ENCODE assay signal across 8 cellular contexts in the genomic region with DNA sequence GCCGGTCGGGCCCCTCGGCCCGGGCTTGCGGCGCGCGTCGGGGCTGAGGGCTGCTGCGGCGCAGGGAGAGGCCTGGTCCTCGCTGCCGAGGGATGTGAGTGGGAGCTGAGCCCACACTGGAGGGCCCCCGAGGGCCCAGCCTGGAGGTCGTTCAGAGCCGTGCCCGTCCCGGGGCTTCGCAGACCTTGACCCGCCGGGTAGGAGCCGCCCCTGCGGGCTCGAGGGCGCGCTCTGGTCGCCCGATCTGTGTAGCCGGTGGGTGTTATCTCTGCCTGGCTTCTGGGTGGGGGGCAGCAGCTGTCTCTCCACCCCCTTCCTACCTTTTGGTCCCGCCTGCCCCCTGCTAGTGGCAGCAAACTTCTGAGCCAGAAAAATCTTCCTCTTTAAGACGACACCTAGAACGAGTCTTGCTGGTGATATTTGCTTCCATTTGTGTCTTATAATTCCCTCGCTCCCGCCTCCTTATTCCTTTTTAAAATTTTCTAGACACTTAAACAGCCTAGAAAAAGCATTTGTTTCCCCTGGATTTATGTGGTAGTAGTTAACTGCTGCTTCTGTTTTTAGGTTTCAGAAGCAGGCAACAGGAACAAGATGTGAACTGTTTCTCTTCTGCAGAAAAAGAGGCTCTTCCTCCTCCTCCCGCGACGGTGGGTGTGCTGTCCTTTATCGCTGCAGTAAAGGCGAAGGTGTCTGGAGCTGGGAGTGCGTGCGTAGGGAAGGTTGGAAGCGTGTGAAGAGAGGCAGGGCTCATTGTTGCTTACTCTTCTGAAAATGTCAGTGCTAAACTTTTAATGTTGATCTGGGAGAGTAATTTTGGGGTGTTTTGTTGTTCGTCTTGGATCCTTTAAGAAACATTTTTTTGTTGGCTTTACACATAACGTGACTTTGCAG. TPM values are rescaled to one million over a fixed set of nuclear protein-coding genes. Genes with fewer than 3 reads are reported as not detected.
A peak's percentile ranks its signal among the peaks of the same experiment; 100 is the strongest.
DNase-seq lines count a peak whose midpoint lies in the region; ATAC-seq, FAIRE-seq and TF ChIP-seq lines count a peak whose summit lies in the region.

No MANE protein-coding gene starts in this region.

- peak; percentile 31 to 51; a peak in 3 of 6 replicates for ATAC-seq in A549
- peak; percentile 9 for ATAC-seq in GM18499 (IDR thresholded peaks at IDR 0.05; ENCODE audit: insufficient read depth, unreplicated experiment)
- ATAC-seq in K562: peak; percentile 47
- ATAC-seq in GM21390 (IDR thresholded peaks at IDR 0.05; ENCODE audit: unreplicated experiment): no peak

- peaks cover 68% of the 10 kb centered on the region for H3K79me2 ChIP-seq in K562 (ENCODE audit: control insufficient read depth, insufficient read depth, low read length)

- H3K27me3 ChIP-seq in K562 (ENCODE audit: control insufficient read depth in 2 of 2, insufficient read depth in 2 of 2, low read length in 2 of 2): no peaks in the 10 kb centered on the region

- H3K4me2 ChIP-seq in A549 (peak overlapping the region; percentile 88), K562 (ENCODE audit: insufficient read depth, low read length) (peak overlapping the region; percentile 92)

- peak overlapping the region; percentile 94 to 97 for H3K27ac ChIP-seq in A549
- H3K27ac ChIP-seq in SK-N-MC: peak overlapping the region; percentile 72
- H3K27ac ChIP-seq in K562 (ENCODE audit: extremely low read depth, low read depth, low read length): peak overlapping the region; percentile 90

- WGBS in A549 (ENCODE audit: missing lambda C conversion rate): 3% methylated on average over 20 of the region's 44 CpGs
- 0% methylated on average over 21 of the region's 44 CpGs for WGBS in K562 (ENCODE audit: insufficient coverage, low coverage, missing lambda C conversion rate)

- H3K36me3 ChIP-seq in SK-N-MC (ENCODE audit: insufficient read depth, low read length): peaks cover 16% of the 10 kb centered on the region
- H3K36me3 ChIP-seq in K562 (ENCODE audit: control insufficient read depth, insufficient read depth, low read length): peaks cover 34% of the 10 kb centered on the region

- DNase-seq in A549 (ENCODE audit: low read depth in 1 of 2, low spot score in 1 of 2) (peak in 1 of 2 experiments; percentile 48), HK-2 (ENCODE audit: unreplicated experiment) (peak; percentile 28), SK-N-MC (ENCODE audit: low read depth, low spot score) (no peak), K562 (ENCODE audit: extremely low read depth in 1 of 4, low spot score in 3 of 4) (peak; percentile 41 to 77 (median 42)), retina (peak; percentile 68)

- FAIRE-seq in A549 (lab: Jason Lieb, UNC) (peak; percentile 72), K562 (lab: Jason Lieb, UNC) (peak; percentile 87)

- no peak for TF ChIP-seq POLR2A in A549 (IDR thresholded peaks at IDR 0.05; ENCODE audit: low read length)
- no peak for TF ChIP-seq POLR2A in K562 (conservative IDR thresholded peaks at IDR 0.05)

- CTCF ChIA-PET in A549 (lab: Yijun Ruan, JAX) (interaction anchor here (1.0 to 7.0 kb wide), 15 partner anchors 9 to 603 kb away, joined by 3 to 135 read pairs (median 5); a partner anchor contains a TSS), K562 (lab: Yijun Ruan, JAX; ENCODE audit: low intra/inter-chr PET ratio) (interaction anchor here (0.6 kb wide), 1 partner anchor 62 kb away, joined by 3 read pairs; no protein-coding TSS in a partner anchor)

- no peaks in the 10 kb centered on the region for H3K9me1 ChIP-seq in K562 (ENCODE audit: control insufficient read depth, insufficient read depth, low read length)

- in situ Hi-C loops in K562 (cut with MboI): loop anchor here (10.0 kb wide), 1 partner anchor 231 kb away; no protein-coding TSS in a partner anchor

- no TSS peak for BruUV-seq in K562 (replicated peaks; lab: Mats Ljungman, UMichigan)

- intact Hi-C loops in K562 (cut with micrococcal nuclease): loop anchor here (2.0 to 5.0 kb wide), 4 partner anchors 59 to 323 kb away; a partner anchor contains a TSS

- TF ChIP-seq RAD21 in A549 (conservative IDR thresholded peaks at IDR 0.05 in 1 of 2, IDR thresholded peaks at IDR 0.05 in 1 of 2) (no peak), K562 (CRISPR knock-in tag; conservative IDR thresholded peaks at IDR 0.05 in 1 of 2, IDR thresholded peaks at IDR 0.05 in 1 of 2) (no peak)

- TF ChIP-seq CTCF in A549 (IDR thresholded peaks at IDR 0.05): peak; percentile 10; the same call in 1 of the 3 replicates
- TF ChIP-seq CTCF in K562 (IDR thresholded peaks at IDR 0.05 in 2 of 3, conservative IDR thresholded peaks at IDR 0.05 in 1 of 3; ENCODE audit: insufficient read depth in 2 of 3, low read depth in 1 of 3, low read length in 3 of 3): no peak

- peak overlapping the region; percentile 93 for H3K9ac ChIP-seq in SK-N-MC (ENCODE audit: insufficient read length)
- H3K9ac ChIP-seq in K562 (ENCODE audit: insufficient read depth in 1 of 2, low read depth in 2 of 2, low read length in 2 of 2): peak overlapping the region; percentile 85 to 97

- H3K4me1 ChIP-seq in A549 (peaks cover 17% of the 10 kb centered on the region), K562 (replicated peaks in 1 of 2; ENCODE audit: control insufficient read depth in 2 of 2, insufficient read depth in 2 of 2, low read length in 2 of 2) (peaks cover 14 to 28% of the 10 kb centered on the region in 2 experiments; a peak in 4 of 5 replicates)

- H4K20me1 ChIP-seq in K562 (replicated peaks; ENCODE audit: control insufficient read depth, insufficient read depth, low read length): no peaks in the 10 kb centered on the region

- H3K4me3 ChIP-seq in A549 (peak overlapping the region; percentile 75), SK-N-MC (peak overlapping the region; percentile 79), K562 (peak overlapping the region; percentile 74), iPS-11a (ENCODE audit: low read depth, low read length) (peak overlapping the region; percentile 68)

- POLR2A ChIA-PET in A549 (lab: Yijun Ruan, JAX): interaction anchor here (0.7 to 1.8 kb wide), 10 partner anchors 7 to 643 kb away, joined by 3 to 5 read pairs (median 4); a partner anchor contains a TSS
- POLR2A ChIA-PET in K562 (lab: Yijun Ruan, JAX): interaction anchor here (0.6 to 2.0 kb wide), 6 partner anchors 59 to 215 kb away, joined by 3 to 9 read pairs (median 3); no protein-coding TSS in a partner anchor

- peak overlapping the region; percentile 88; the same call in 1 of the 2 replicates for H2AFZ ChIP-seq in K562 (ENCODE audit: low read depth, low read length)

- H3K9me3 ChIP-seq in A549: no peaks in the 10 kb centered on the region
- no peaks in the 10 kb centered on the region for H3K9me3 ChIP-seq in SK-N-MC (ENCODE audit: low read depth, low read length)
- H3K9me3 ChIP-seq in K562 (replicated peaks; ENCODE audit: control insufficient read depth, insufficient read depth, low read depth, low read length): no peaks in the 10 kb centered on the region

- no peak for TF ChIP-seq EP300 in A549 (IDR thresholded peaks at IDR 0.05)
- no peak for TF ChIP-seq EP300 in K562 (IDR thresholded peaks at IDR 0.05; ENCODE audit: low read length)

TF ChIP-seq in A549, 52 proteins besides CTCF, POLR2A, EP300 and RAD21 (continues in another document):
- TF ChIP-seq PHF8 (IDR thresholded peaks at IDR 0.05; ENCODE audit: borderline replicate concordance, low read depth): 0 out of 2 replicates have a peak, but pooled peaks have one; percentile 1
- TF ChIP-seq, protein P1, sequence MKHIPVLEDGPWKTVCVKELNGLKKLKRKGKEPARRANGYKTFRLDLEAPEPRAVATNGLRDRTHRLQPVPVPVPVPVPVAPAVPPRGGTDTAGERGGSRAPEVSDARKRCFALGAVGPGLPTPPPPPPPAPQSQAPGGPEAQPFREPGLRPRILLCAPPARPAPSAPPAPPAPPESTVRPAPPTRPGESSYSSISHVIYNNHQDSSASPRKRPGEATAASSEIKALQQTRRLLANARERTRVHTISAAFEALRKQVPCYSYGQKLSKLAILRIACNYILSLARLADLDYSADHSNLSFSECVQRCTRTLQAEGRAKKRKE (CRISPR knock-in tag; IDR thresholded peaks at IDR 0.05; ENCODE audit: low read depth): no peak
- TF ChIP-seq RCOR1 (IDR thresholded peaks at IDR 0.05; ENCODE audit: low read depth, low read length): no peak

TF ChIP-seq in K562, 482 proteins besides CTCF, POLR2A, EP300 and RAD21 (continues in another document):
- TF ChIP-seq FOXK2 (conservative IDR thresholded peaks at IDR 0.05 in 1 of 2, IDR thresholded peaks at IDR 0.05 in 1 of 2; ENCODE audit: low read depth in 2 of 2): peak in 1 of 2 experiments; percentile 17; a peak in 1 of 4 replicates
- TF ChIP-seq HNRNPLL (IDR thresholded peaks at IDR 0.05; ENCODE audit: low read depth, low read length, poor library complexity, severe bottlenecking): peak; percentile 4
- no peak for TF ChIP-seq CREB1 (IDR thresholded peaks at IDR 0.05)
- 0 out of 2 replicates have a peak, but pooled peaks have one; percentile 7 for TF ChIP-seq CREB1 (CRISPR knock-in tag; IDR thresholded peaks at IDR 0.05)
- 0 out of 2 replicates have a peak, but pooled peaks have one; percentile 16 for TF ChIP-seq ARID1B (IDR thresholded peaks at IDR 0.05)
- no peak for TF ChIP-seq SMARCC2 (IDR thresholded peaks at IDR 0.05; ENCODE audit: low read depth)

RNA-seq across cellular contexts. Expression of a gene that starts 0.5 kb away (rescaled TPM):
- polyA plus RNA-seq in A549 (2011; rRNA removed) (6.5 and 7.7 TPM in 2 replicates), A549 (2017; fragmentation: RNase III; extraction: RNeasy Plus Mini Kit Qiagen cat#74134 plus additional on column Dnase treatment) (2.6 to 3.1 TPM (median 2.9 TPM) in 3 replicates), K562 (2011; rRNA removed) (21.4 and 23.4 TPM in 2 replicates), K562 (2014; fragmentation: Illumina TruSeq; extraction: Trizol) (12.7 and 15.3 TPM in 2 replicates), K562 (2014; fragmentation: Nextera tagmentation; extraction: Ambion mirVana) (1 to 10 TPM; 4.7 to 5.1 TPM), K562 (2014; rRNA removed) (9.8 and 13.4 TPM in 2 replicates)
- 0.78 and 0.82 TPM in 2 replicates for polyA plus RNA-seq in A549 (2012; cell fraction: cytosol; rRNA removed)
- 0.61 and 0.92 TPM in 2 replicates for polyA plus RNA-seq in A549 (2012; cell fraction: nucleus; rRNA removed)
- polyA minus RNA-seq in A549 (2011; rRNA and poly(A)+ RNA removed): 4.7 and 6.0 TPM in 2 replicates
- total RNA-seq in K562 (2011; cell fraction: chromatin; rRNA removed; ENCODE audit: low replicate concordance): 47.2 and 144 TPM in 2 replicates
- total RNA-seq in K562 (2011; cell fraction: nucleolus; rRNA removed): 15.7 and 20.1 TPM in 2 replicates
- 35.0 and 35.2 TPM in 2 replicates for total RNA-seq in K562 (2011; cell fraction: nucleoplasm; rRNA removed)
- total RNA-seq in K562 (2014; rRNA removed) (10.1 and 10.6 TPM in 2 replicates), K562 (2014; rRNA removed; fragmentation: Illumina TruSeq; extraction: Trizol) (21.4 and 23.8 TPM in 2 replicates), K562 (2015; rRNA removed; fragmentation: Illumina TruSeq; extraction: Trizol) (20.7 and 21.5 TPM in 2 replicates), K562 (2021) (16.5 and 18.5 TPM in 2 replicates)
- polyA plus RNA-seq in K562 (2011; cell fraction: cytosol; rRNA removed): 3.8 and 11.2 TPM in 2 replicates
- 16.9 and 26.8 TPM in 2 replicates for polyA plus RNA-seq in K562 (2011; cell fraction: nucleus; rRNA removed)
- polyA plus RNA-seq in K562 (2012): 10.4 and 11.5 TPM in 2 replicates
- polyA minus RNA-seq in K562 (2011; rRNA and poly(A)+ RNA removed): 70.6 and 91.4 TPM in 2 replicates
- polyA minus RNA-seq in K562 (2011; cell fraction: cytosol; rRNA and poly(A)+ RNA removed): 13.9 and 19.0 TPM in 2 replicates
- polyA minus RNA-seq in K562 (2011; cell fraction: nucleus; rRNA and poly(A)+ RNA removed): 34.7 and 74.5 TPM in 2 replicates
